11 cellular contexts compared by ENCODE assay signal in genomic region chr6:111765681-111766523, GRCh38.
DNase-seq lines count a peak whose midpoint lies in the region; ATAC-seq and TF ChIP-seq lines count a peak whose summit lies in the region.
"Had no signal": no experiment of that assay in that cellular context is flagged by ENCODE, and none has a peak within 500 bp of the region (broad histone marks: within the 10 kb centered on the region; RNA-seq: fewer than 3 reads in every experiment).

No MANE protein-coding gene starts in this region.

- H3T11ph ChIP-seq in H9 (ENCODE audit: low read length), result no peak overlapping the region

- DNase-seq in EL (peak; percentile 42), chondrocyte (ENCODE audit: low spot score) (no peak), osteoblast (ENCODE audit: insufficient read length, low spot score, missing footprints) (no peak), H9 (no peak), NCI-H510A treated with DMSO at 0.1 percent for 48 hours (lab: John Stamatoyannopoulos, UW) (no peak)
- DNase-seq: Caco-2, NCI-H2081 had no signal

- H3K4ac ChIP-seq in H9 (ENCODE audit: low read depth, low read length), result no peak overlapping the region

- H3K27ac Mint-ChIP-seq in chondrocyte (ENCODE audit: unreplicated experiment) (peak overlapping the region; percentile 43), H9 (peak overlapping the region in 1 of 3 experiments; percentile 11; a peak in 3 of 7 replicates)
- H3K27ac Mint-ChIP-seq: mesothelial cell of epicardium had no signal

- no peak overlapping the region for H4K91ac ChIP-seq in H9 (ENCODE audit: insufficient read length, low read depth, low read length)

- H2BK15ac ChIP-seq in H9 (ENCODE audit: low read depth, low read length), result no peak overlapping the region

- H3K18ac ChIP-seq in H9 (ENCODE audit: insufficient read length, low read depth, low read length), result no peak overlapping the region

- peaks cover 2% of the 10 kb centered on the region for H3K36me3 ChIP-seq in osteoblast (ENCODE audit: insufficient read depth, low read length)

- H4K5ac ChIP-seq in H9 (ENCODE audit: insufficient read length, low read depth, low read length), result no peak overlapping the region

- ATAC-seq in SK-N-SH treated with all-trans-retinoic acid at 6 μM for 48 hours, result peak; percentile 77
- no peak for ATAC-seq in GM21576 (IDR thresholded peaks at IDR 0.05; ENCODE audit: unreplicated experiment)
- no peak for ATAC-seq in HG03108 (IDR thresholded peaks at IDR 0.05; ENCODE audit: unreplicated experiment)

- peaks cover 45% of the 10 kb centered on the region for H3K4me1 ChIP-seq in osteoblast (ENCODE audit: insufficient read depth, low read length)
- peaks cover 15% of the 10 kb centered on the region; the same call in 1 of the 2 replicates for H3K4me1 ChIP-seq in H9 (ENCODE audit: insufficient read depth, low read length)
- H3K4me1 ChIP-seq: Caco-2 had no signal

- H3K36me3 Mint-ChIP-seq in chondrocyte (ENCODE audit: low read depth), result peaks cover 1% of the 10 kb centered on the region
- peaks cover 0 to 5% (median 5%) of the 10 kb centered on the region in 3 experiments; a peak in 4 of 7 replicates for H3K36me3 Mint-ChIP-seq in H9 (ENCODE audit: insufficient read depth in 1 of 3, low read depth in 3 of 3)

- H3K4me1 Mint-ChIP-seq in chondrocyte (ENCODE audit: low read depth) (peaks cover 86% of the 10 kb centered on the region), H9 (peaks cover 44 to 66% of the 10 kb centered on the region in 2 experiments)

- H3K27ac ChIP-seq in osteoblast (ENCODE audit: low read depth, low read length) (peak overlapping the region; percentile 52), H9 (ENCODE audit: insufficient read length, low read depth, low read length) (no peak overlapping the region)

- no peak overlapping the region for H2BK20ac ChIP-seq in H9 (ENCODE audit: low read depth, low read length, poor library complexity, severe bottlenecking)

- H3K27me3 ChIP-seq in osteoblast (ENCODE audit: insufficient read depth, low read length) (no peaks in the 10 kb centered on the region), H9 (ENCODE audit: insufficient read depth, low read length) (no peaks in the 10 kb centered on the region)

- H3K23ac ChIP-seq in H9 (ENCODE audit: insufficient read length, low read depth, low read length), result no peak overlapping the region

- H2BK120ac ChIP-seq in H9 (ENCODE audit: low read depth, low read length, poor library complexity, severe bottlenecking), result no peak overlapping the region

- no peak overlapping the region for H3K14ac ChIP-seq in H9 (ENCODE audit: insufficient read depth, low read length)

- H2AFZ ChIP-seq in osteoblast (ENCODE audit: low read length), result no peak overlapping the region
- no peak overlapping the region for H2AFZ ChIP-seq in H9 (ENCODE audit: low read length)

- no peak overlapping the region for H4K8ac ChIP-seq in H9 (replicated peaks; ENCODE audit: insufficient read length, low read depth, low read length)

- H3K23me2 ChIP-seq in H9 (ENCODE audit: insufficient read length, low read depth, low read length, poor library complexity, severe bottlenecking), result no peaks in the 10 kb centered on the region

- H3K56ac ChIP-seq in H9 (ENCODE audit: insufficient read length, low read depth, low read length), result no peak overlapping the region

- H3K4me3 Mint-ChIP-seq in chondrocyte (ENCODE audit: unreplicated experiment) (no peak overlapping the region), H9 (no peak overlapping the region)
- H3K4me3 Mint-ChIP-seq: mesothelial cell of epicardium had no signal

- H2BK12ac ChIP-seq in H9 (ENCODE audit: insufficient read length, low read depth, low read length), result no peak overlapping the region

- H3K79me2 ChIP-seq in osteoblast (ENCODE audit: insufficient read depth, low read length) (peaks cover 69% of the 10 kb centered on the region), H9 (ENCODE audit: insufficient read depth, low read length) (no peaks in the 10 kb centered on the region)

- H3K4me3 ChIP-seq in osteoblast (ENCODE audit: insufficient read depth, low read length), result no peak overlapping the region

- H2AK5ac ChIP-seq in H9 (ENCODE audit: insufficient read length, low read length), result no peak overlapping the region

- no peak overlapping the region for H3K9ac ChIP-seq in H9 (ENCODE audit: extremely low read depth, insufficient read length, low read length)

- H3K9me3 Mint-ChIP-seq in chondrocyte (ENCODE audit: low read depth) (no peaks in the 10 kb centered on the region), H9 (no peaks in the 10 kb centered on the region)
- H3K9me3 Mint-ChIP-seq: mesothelial cell of epicardium had no signal

- H3K27me3 Mint-ChIP-seq in chondrocyte (ENCODE audit: low read depth), result no peaks in the 10 kb centered on the region
- H3K27me3 Mint-ChIP-seq in H9 (ENCODE audit: low read depth), result no peaks in the 10 kb centered on the region; the same call in 1 of the 2 replicates

- H3K4me2 ChIP-seq in osteoblast (ENCODE audit: insufficient read depth, low read length), result no peak overlapping the region
- H3K4me2 ChIP-seq in H9 (ENCODE audit: insufficient read depth, insufficient read length, low read length), result no peak overlapping the region

- H4K20me1 ChIP-seq in osteoblast (ENCODE audit: insufficient read depth, low read length) (no peaks in the 10 kb centered on the region), H9 (ENCODE audit: control insufficient read depth, insufficient read depth, insufficient read length) (no peaks in the 10 kb centered on the region)

- no peak overlapping the region for H2BK5ac ChIP-seq in H9 (ENCODE audit: insufficient read length, low read length)

- no CpG with 5 or more reads among the region's 1 CpG for WGBS in H9 (ENCODE audit: extremely low coverage, insufficient read length, low lambda C conversion rate)

- TF ChIP-seq CTCF in chondrocyte (IDR thresholded peaks at IDR 0.05) (no peak), osteoblast (IDR thresholded peaks at IDR 0.05; ENCODE audit: extremely low read depth, low read depth, low read length) (no peak), H9 (conservative IDR thresholded peaks at IDR 0.05) (no peak)

- peaks cover 4% of the 10 kb centered on the region for H3K79me1 ChIP-seq in H9 (ENCODE audit: insufficient read depth, low read depth, low read length, poor library complexity, severe bottlenecking)

- H3K9me3 ChIP-seq in osteoblast (ENCODE audit: low read depth, low read length) (no peaks in the 10 kb centered on the region), H9 (ENCODE audit: control insufficient read depth, low read depth, low read length) (no peaks in the 10 kb centered on the region)
- H3K9me3 ChIP-seq: Caco-2 had no signal

TF ChIP-seq in SK-N-SH treated with all-trans-retinoic acid at 6 μM for 48 hours, 23 proteins besides CTCF, POLR2A, EP300 and RAD21 (continues in another document):
- TF ChIP-seq CREB5 (CRISPR knock-in tag; IDR thresholded peaks at IDR 0.05; ENCODE audit: low read depth) (no peak), ZNF70 (CRISPR knock-in tag; IDR thresholded peaks at IDR 0.05) (no peak), ZC3H10 (CRISPR knock-in tag; IDR thresholded peaks at IDR 0.05) (no peak), ZNF565 (CRISPR knock-in tag; conservative IDR thresholded peaks at IDR 0.05; ENCODE audit: low read depth) (no peak), CSRNP3 (CRISPR knock-in tag; IDR thresholded peaks at IDR 0.05) (no peak), SNAI2 (CRISPR knock-in tag; IDR thresholded peaks at IDR 0.05) (no peak), ZFP3 (CRISPR knock-in tag; IDR thresholded peaks at IDR 0.05) (no peak), TSHZ2 (CRISPR knock-in tag; IDR thresholded peaks at IDR 0.05) (no peak)
